8 cellular contexts compared by ENCODE assay signal in genomic region chr4:174358823-174359222, GRCh38.
DNase-seq lines count a peak whose midpoint lies in the region; ATAC-seq and TF ChIP-seq lines count a peak whose summit lies in the region.

No MANE protein-coding gene starts in this region.

- intact Hi-C loops in activated CD4-positive, alpha-beta T cell treated with anti-CD3 and anti-CD28 coated beads for 36 hours (cut with DNase I, micrococcal nuclease) = loop anchor here in 1 of 2 experiments (5.0 kb wide), 1 partner anchor 163 kb away; the partner anchor contains the start of gene HPGD
- intact Hi-C loops in mucosa of descending colon (cut with DNase I, micrococcal nuclease) = no loop called here
- intact Hi-C loops in right lobe of liver (cut with DNase I) = no loop called here

- no peaks in the 10 kb centered on the region for H3K27me3 ChIP-seq in right lobe of liver

- no peaks in the 10 kb centered on the region for H3K36me3 ChIP-seq in mucosa of descending colon (ENCODE audit: low read depth)
- H3K36me3 ChIP-seq in right lobe of liver = no peaks in the 10 kb centered on the region

- no peaks in the 10 kb centered on the region for H3K4me1 ChIP-seq in mucosa of descending colon (ENCODE audit: low read depth)
- H3K4me1 ChIP-seq in right lobe of liver = no peaks in the 10 kb centered on the region

- POLR2A ChIA-PET in activated CD4-positive, alpha-beta T cell treated with anti-CD3 and anti-CD28 coated beads for 36 hours (lab: Charles Lee) = interaction anchor here (0.7 kb wide), 1 partner anchor 65 kb away, joined by 4 read pairs; no protein-coding TSS in a partner anchor

- peaks cover 10% of the 10 kb centered on the region for H3K4me1 Mint-ChIP-seq in activated CD4-positive, alpha-beta T cell treated with anti-CD3 and anti-CD28 coated beads for 36 hours

- no peak overlapping the region for H3K27ac Mint-ChIP-seq in activated CD4-positive, alpha-beta T cell treated with anti-CD3 and anti-CD28 coated beads for 36 hours

- TF ChIP-seq CTCF in mucosa of descending colon (IDR thresholded peaks at IDR 0.05) (no peak), right lobe of liver (IDR thresholded peaks at IDR 0.05) (no peak)

- no peak overlapping the region for H3K4me3 Mint-ChIP-seq in activated CD4-positive, alpha-beta T cell treated with anti-CD3 and anti-CD28 coated beads for 36 hours

- WGBS in right lobe of liver (ENCODE audit: insufficient coverage, low coverage, low lambda C conversion rate, missing lambda C conversion rate) = 40% methylated on average over 1 of the region's 1 CpG

- no peaks in the 10 kb centered on the region for H3K36me3 Mint-ChIP-seq in activated CD4-positive, alpha-beta T cell treated with anti-CD3 and anti-CD28 coated beads for 36 hours (ENCODE audit: low read depth)

- no peak for TF ChIP-seq POLR2A in right lobe of liver (IDR thresholded peaks at IDR 0.05)

- no peak overlapping the region for H3K27ac ChIP-seq in right lobe of liver

- peaks cover 27% of the 10 kb centered on the region for H3K27me3 Mint-ChIP-seq in activated CD4-positive, alpha-beta T cell treated with anti-CD3 and anti-CD28 coated beads for 36 hours

- ATAC-seq in activated CD4-positive, alpha-beta T cell treated with anti-CD3 and anti-CD28 coated beads for 36 hours = peak; percentile 98
- ATAC-seq in HG02763 (IDR thresholded peaks at IDR 0.05; ENCODE audit: unreplicated experiment) (peak; percentile 96), mucosa of descending colon (no peak), right lobe of liver (no peak)

- DNase-seq in activated CD4-positive, alpha-beta T cell treated with anti-CD3 and anti-CD28 coated beads for 36 hours = peak; percentile 14
- no peak for DNase-seq in activated CD4-positive, alpha-beta T cell treated with anti-CD3 and anti-CD28 coated beads for 1 hour
- peak; percentile 60 for DNase-seq in NOMO-1 treated with DMSO at 0.1 percent for 48 hours (lab: John Stamatoyannopoulos, UW; ENCODE audit: unreplicated experiment)
- peak; percentile 58 for DNase-seq in skeletal muscle cell (ENCODE audit: low read depth)
- DNase-seq in mucosa of descending colon = no peak
- DNase-seq in right lobe of liver = no peak
- no peak for DNase-seq in NCI-H446 treated with DMSO at 0.1 percent for 48 hours (lab: John Stamatoyannopoulos, UW)

- no peaks in the 10 kb centered on the region for H3K9me3 Mint-ChIP-seq in activated CD4-positive, alpha-beta T cell treated with anti-CD3 and anti-CD28 coated beads for 36 hours (ENCODE audit: low read depth)

- H3K4me3 ChIP-seq in skeletal muscle cell (ENCODE audit: low read depth, low read length) (no peak overlapping the region), mucosa of descending colon (no peak overlapping the region), right lobe of liver (no peak overlapping the region)

- no peaks in the 10 kb centered on the region for H3K9me3 ChIP-seq in mucosa of descending colon
- H3K9me3 ChIP-seq in right lobe of liver = no peaks in the 10 kb centered on the region

- CTCF ChIA-PET in activated CD4-positive, alpha-beta T cell treated with anti-CD3 and anti-CD28 coated beads for 36 hours (lab: Charles Lee) = interaction anchor here (0.6 to 1.4 kb wide), 2 partner anchors 8 to 627 kb away, joined by 3 read pairs; no protein-coding TSS in a partner anchor

Comparison
In these comparisons a context has a peak if more than half of its experiments do, and no peak if none do; other contexts are left out.
1. DNase-seq: peak in activated CD4-positive, alpha-beta T cell treated with anti-CD3 and anti-CD28 coated beads for 36 hours (single experiment), NOMO-1 treated with DMSO at 0.1 percent for 48 hours (single experiment) and skeletal muscle cell (single experiment); none in activated CD4-positive, alpha-beta T cell treated with anti-CD3 and anti-CD28 coated beads for 1 hour (single experiment), mucosa of descending colon (0 of 3), right lobe of liver (0 of 3) and NCI-H446 treated with DMSO at 0.1 percent for 48 hours (single experiment).
2. ATAC-seq: peak in activated CD4-positive, alpha-beta T cell treated with anti-CD3 and anti-CD28 coated beads for 36 hours (single experiment) and HG02763 (single experiment); none in mucosa of descending colon (single experiment) and right lobe of liver (0 of 4).